In genomic region chr2:169354244-169354643, GRCh38 we compare ENCODE assay signal across 24 cellular contexts. TPM values are rescaled to one million over a fixed set of nuclear protein-coding genes. Genes with fewer than 3 reads are reported as not detected.
A peak's percentile ranks its signal among the peaks of the same experiment; 100 is the strongest.
DNase-seq lines count a peak whose midpoint lies in the region; ATAC-seq, FAIRE-seq and TF ChIP-seq lines count a peak whose summit lies in the region.
"Had no signal": no experiment of that assay in that cellular context is flagged by ENCODE, and none has a peak within 500 bp of the region (broad histone marks: within the 10 kb centered on the region; RNA-seq: fewer than 3 reads in every experiment).

No MANE protein-coding gene starts in this region.

- no peak overlapping the region for H3K4me2 ChIP-seq in K562 (ENCODE audit: insufficient read depth, low read length)
- H3K4me2 ChIP-seq: GM23338, KMS-11 had no signal

- peak; percentile 15 for FAIRE-seq in K562 (lab: Jason Lieb, UNC)
- FAIRE-seq: A204.1, G401.6 had no signal

- CTCF ChIA-PET in activated CD8-positive, alpha-beta T cell treated with anti-CD3 and anti-CD28 coated beads for 36 hours (lab: Charles Lee), result interaction anchor here (0.8 kb wide), 1 partner anchor 79 kb away, joined by 3 read pairs; no protein-coding TSS in a partner anchor
- CTCF ChIA-PET in activated CD8-positive, alpha-beta T cell treated with anti-CD3 and anti-CD28 coated beads, Interleukin-2, amount 10 ng/mL, durations not matched to agents 7 days and 5 days (lab: Charles Lee), result no interaction called here
- CTCF ChIA-PET in K562 (lab: Yijun Ruan, JAX; ENCODE audit: low intra/inter-chr PET ratio), result no interaction called here

- in situ Hi-C loops in K562 (cut with MboI), result no loop called here

- no peaks in the 10 kb centered on the region for H3K79me2 ChIP-seq in K562 (ENCODE audit: control insufficient read depth, insufficient read depth, low read length)

- TF ChIP-seq RAD21 in K562 (CRISPR knock-in tag; conservative IDR thresholded peaks at IDR 0.05 in 1 of 2, IDR thresholded peaks at IDR 0.05 in 1 of 2), result no peak

- ATAC-seq in activated CD8-positive, alpha-beta T cell treated with anti-CD3 and anti-CD28 coated beads for 36 hours, result peak; percentile 45
- no peak for ATAC-seq in activated CD8-positive, alpha-beta T cell treated with anti-CD3 and anti-CD28 coated beads, Interleukin-2, amount 10 ng/mL, durations not matched to agents 7 days and 5 days
- ATAC-seq in HG03378 (IDR thresholded peaks at IDR 0.05; ENCODE audit: unreplicated experiment), result peak; percentile 46
- no peak for ATAC-seq in K562
- ATAC-seq: GM23338, HCT116, SK-N-SH treated with all-trans-retinoic acid at 6 μM for 48 hours had no signal

- no peaks in the 10 kb centered on the region for H4K20me1 ChIP-seq in K562 (replicated peaks; ENCODE audit: control insufficient read depth, insufficient read depth, low read length)

- peaks cover 20% of the 10 kb centered on the region for H3K27me3 Mint-ChIP-seq in activated CD8-positive, alpha-beta T cell treated with anti-CD3 and anti-CD28 coated beads for 36 hours
- peaks cover 26% of the 10 kb centered on the region for H3K27me3 Mint-ChIP-seq in activated CD8-positive, alpha-beta T cell treated with anti-CD3 and anti-CD28 coated beads, Interleukin-2, amount 10 ng/mL, durations not matched to agents 7 days and 5 days (ENCODE audit: low read depth)

- H3K4me3 ChIP-seq in K562 (no peak overlapping the region), sigmoid colon (no peak overlapping the region)
- H3K4me3 ChIP-seq: GM23338 had no signal

- peaks cover 4% of the 10 kb centered on the region for H3K4me1 Mint-ChIP-seq in activated CD8-positive, alpha-beta T cell treated with anti-CD3 and anti-CD28 coated beads for 36 hours (ENCODE audit: low read depth)
- H3K4me1 Mint-ChIP-seq in activated CD8-positive, alpha-beta T cell treated with anti-CD3 and anti-CD28 coated beads, Interleukin-2, amount 10 ng/mL, durations not matched to agents 7 days and 5 days (ENCODE audit: low read depth), result peaks cover 3% of the 10 kb centered on the region
- H3K4me1 Mint-ChIP-seq: CD4-positive, CD25-positive, alpha-beta regulatory T cell; GM23338 had no signal

- H3K36me3 ChIP-seq in K562 (ENCODE audit: control insufficient read depth, insufficient read depth, low read length) (no peaks in the 10 kb centered on the region), sigmoid colon (no peaks in the 10 kb centered on the region)
- H3K36me3 ChIP-seq: BE2C had no signal

- H3K4me1 ChIP-seq in K562 (replicated peaks in 1 of 2; ENCODE audit: control insufficient read depth in 2 of 2, insufficient read depth in 2 of 2, low read length in 2 of 2) (no peaks in the 10 kb centered on the region), sigmoid colon (no peaks in the 10 kb centered on the region)
- H3K4me1 ChIP-seq: BE2C had no signal

- intact Hi-C loops in activated CD8-positive, alpha-beta T cell treated with anti-CD3 and anti-CD28 coated beads for 36 hours (cut with micrococcal nuclease), result no loop called here
- intact Hi-C loops in K562 (cut with micrococcal nuclease) (no loop called here), cardiac septum (cut with DNase I) (no loop called here), sigmoid colon (cut with DNase I) (no loop called here)

- H3K27me3 ChIP-seq in K562 (ENCODE audit: control insufficient read depth in 2 of 2, insufficient read depth in 2 of 2, low read length in 2 of 2) (peaks cover 4 to 10% of the 10 kb centered on the region in 2 experiments; a peak in 4 of 5 replicates), sigmoid colon (no peaks in the 10 kb centered on the region)
- H3K27me3 ChIP-seq: BE2C had no signal

- POLR2A ChIA-PET in activated CD8-positive, alpha-beta T cell treated with anti-CD3 and anti-CD28 coated beads for 36 hours (lab: Charles Lee), result no interaction called here
- POLR2A ChIA-PET in activated CD8-positive, alpha-beta T cell treated with anti-CD3 and anti-CD28 coated beads, Interleukin-2, amount 10 ng/mL, durations not matched to agents 7 days and 5 days (lab: Charles Lee), result no interaction called here
- POLR2A ChIA-PET in K562 (lab: Yijun Ruan, JAX), result no interaction called here

- H3K27ac Mint-ChIP-seq in activated CD8-positive, alpha-beta T cell treated with anti-CD3 and anti-CD28 coated beads for 36 hours, result no peak overlapping the region
- no peak overlapping the region for H3K27ac Mint-ChIP-seq in activated CD8-positive, alpha-beta T cell treated with anti-CD3 and anti-CD28 coated beads, Interleukin-2, amount 10 ng/mL, durations not matched to agents 7 days and 5 days
- H3K27ac Mint-ChIP-seq: CD4-positive, CD25-positive, alpha-beta regulatory T cell; GM23338 had no signal

- 0% methylated on average over 2 of the region's 2 CpGs for WGBS in K562 (ENCODE audit: insufficient coverage, low coverage, missing lambda C conversion rate)
- WGBS in sigmoid colon, 2 donors, result 78 to 92% methylated on average over 2 of the region's 2 CpGs

- H3K9me3 Mint-ChIP-seq in activated CD8-positive, alpha-beta T cell treated with anti-CD3 and anti-CD28 coated beads for 36 hours, result no peaks in the 10 kb centered on the region
- H3K9me3 Mint-ChIP-seq in activated CD8-positive, alpha-beta T cell treated with anti-CD3 and anti-CD28 coated beads, Interleukin-2, amount 10 ng/mL, durations not matched to agents 7 days and 5 days (ENCODE audit: insufficient read depth), result no peaks in the 10 kb centered on the region
- H3K9me3 Mint-ChIP-seq: GM23338 had no signal

- H3K4me3 Mint-ChIP-seq in activated CD8-positive, alpha-beta T cell treated with anti-CD3 and anti-CD28 coated beads for 36 hours, result no peak overlapping the region
- no peak overlapping the region for H3K4me3 Mint-ChIP-seq in activated CD8-positive, alpha-beta T cell treated with anti-CD3 and anti-CD28 coated beads, Interleukin-2, amount 10 ng/mL, durations not matched to agents 7 days and 5 days
- H3K4me3 Mint-ChIP-seq: CD4-positive, CD25-positive, alpha-beta regulatory T cell; GM23338 had no signal

- TF ChIP-seq EP300 in K562 (IDR thresholded peaks at IDR 0.05; ENCODE audit: low read length), result no peak
- no peak for TF ChIP-seq EP300 in sigmoid colon (IDR thresholded peaks at IDR 0.05)

- H3K27ac ChIP-seq in K562 (ENCODE audit: extremely low read depth, low read depth, low read length) (no peak overlapping the region), sigmoid colon (no peak overlapping the region)
- H3K27ac ChIP-seq: KMS-11 had no signal

- no peaks in the 10 kb centered on the region for H3K9me3 ChIP-seq in K562 (replicated peaks; ENCODE audit: control insufficient read depth, insufficient read depth, low read depth, low read length)
- H3K9me3 ChIP-seq in sigmoid colon, result no peaks in the 10 kb centered on the region
- H3K9me3 ChIP-seq: BE2C, Caco-2 had no signal

- TF ChIP-seq POLR2A in K562 (conservative IDR thresholded peaks at IDR 0.05) (no peak), sigmoid colon (IDR thresholded peaks at IDR 0.05) (no peak)

- H2AFZ ChIP-seq in K562 (ENCODE audit: low read depth, low read length), result no peak overlapping the region
- H2AFZ ChIP-seq: GM23338 had no signal

- H3K9me1 ChIP-seq in K562 (ENCODE audit: control insufficient read depth, insufficient read depth, low read length), result no peaks in the 10 kb centered on the region

- TF ChIP-seq CTCF in activated CD8-positive, alpha-beta T cell treated with anti-CD3 and anti-CD28 coated beads for 36 hours (IDR thresholded peaks at IDR 0.05), result no peak
- TF ChIP-seq CTCF in K562 (IDR thresholded peaks at IDR 0.05 in 2 of 3, conservative IDR thresholded peaks at IDR 0.05 in 1 of 3; ENCODE audit: insufficient read depth in 2 of 3, low read depth in 1 of 3, low read length in 3 of 3) (no peak), sigmoid colon (IDR thresholded peaks at IDR 0.05) (no peak)

- H3K9ac ChIP-seq in K562 (ENCODE audit: insufficient read depth in 1 of 2, low read depth in 2 of 2, low read length in 2 of 2), result no peak overlapping the region
- H3K9ac ChIP-seq: KMS-11 had no signal

- no peak for DNase-seq in activated CD8-positive, alpha-beta T cell treated with anti-CD3 and anti-CD28 coated beads for 36 hours
- DNase-seq in activated CD8-positive, alpha-beta T cell treated with anti-CD3 and anti-CD28 coated beads, Interleukin-2, amount 10 ng/mL, durations not matched to agents 7 days and 5 days, result no peak
- DNase-seq in K562 (ENCODE audit: extremely low read depth in 1 of 4, low spot score in 3 of 4), result no peak
- DNase-seq in stimulated activated CD4-positive, alpha-beta T cell treated with anti-CD3 and anti-CD28 coated beads, Interleukin-12 subunit alpha, Interleukin-12 subunit beta, amount 100 ng/mL, for 4 hours, result no peak
- no peak for DNase-seq in cardiac septum (ENCODE audit: low spot score)
- no peak for DNase-seq in sigmoid colon
- DNase-seq: BE2C; Caco-2; CD4-positive, CD25-positive, alpha-beta regulatory T cell; MV-4-11; NCI-H1417; NCI-H187; NCI-H345; NCI-H526; NK-92 treated with Interleukin-12 subunit alpha and Interleukin-12 subunit beta, amount 100 ng/mL, for 24 hours; SHP77 had no signal

- no TSS peak for BruUV-seq in K562 (replicated peaks; lab: Mats Ljungman, UMichigan)

- no peaks in the 10 kb centered on the region for H3K36me3 Mint-ChIP-seq in activated CD8-positive, alpha-beta T cell treated with anti-CD3 and anti-CD28 coated beads for 36 hours (ENCODE audit: low read depth)
- H3K36me3 Mint-ChIP-seq in activated CD8-positive, alpha-beta T cell treated with anti-CD3 and anti-CD28 coated beads, Interleukin-2, amount 10 ng/mL, durations not matched to agents 7 days and 5 days (ENCODE audit: low read depth), result no peaks in the 10 kb centered on the region
- H3K36me3 Mint-ChIP-seq: CD4-positive, CD25-positive, alpha-beta regulatory T cell had no signal

RNA-seq across cellular contexts. Expression of gene LRP2, which starts 8.1 kb away (rescaled TPM):
- 1 to 10 TPM; 1.8 to 2.2 TPM for total RNA-seq in activated CD8-positive, alpha-beta T cell treated with anti-CD3 and anti-CD28 coated beads for 36 hours
- total RNA-seq in activated CD8-positive, alpha-beta T cell treated with anti-CD3 and anti-CD28 coated beads, Interleukin-2, amount 10 ng/mL, durations not matched to agents 7 days and 5 days, result under 1 TPM; 0.03 to 0.21 TPM
- total RNA-seq in K562 (2011; cell fraction: chromatin; rRNA removed; ENCODE audit: low replicate concordance), result 0.19 and 0.37 TPM in 2 replicates
- total RNA-seq in K562 (2011; cell fraction: nucleolus; rRNA removed), result under 0.01 and 0.17 TPM in 2 replicates
- total RNA-seq in K562 (2011; cell fraction: nucleoplasm; rRNA removed), result 0.07 TPM in 1 of 2 replicates, not detected in the other
- total RNA-seq in K562 (2014; rRNA removed), result 0.18 TPM in 1 of 2 replicates, not detected in the other
- total RNA-seq in K562 (2014; rRNA removed; fragmentation: Illumina TruSeq; extraction: Trizol), result 0.04 and 0.10 TPM in 2 replicates
- total RNA-seq in K562 (2015; rRNA removed; fragmentation: Illumina TruSeq; extraction: Trizol), result 0.04 TPM in 2 replicates
- total RNA-seq in K562 (2021), result 0.13 TPM in 2 replicates
- 0.07 TPM in 2 replicates for polyA plus RNA-seq in K562 (2011; rRNA removed)
- polyA plus RNA-seq in K562 (2011; cell fraction: cytosol; rRNA removed), result 0.06 and 0.10 TPM in 2 replicates
- 0.07 and 0.09 TPM in 2 replicates for polyA plus RNA-seq in K562 (2011; cell fraction: nucleus; rRNA removed)
- 0.12 and 0.72 TPM in 2 replicates for polyA plus RNA-seq in K562 (2012)
- polyA plus RNA-seq in K562 (2014; fragmentation: Illumina TruSeq; extraction: Trizol), result 0.03 and 0.09 TPM in 2 replicates
- under 1 TPM; 0.14 to 0.15 TPM for polyA plus RNA-seq in K562 (2014; fragmentation: Nextera tagmentation; extraction: Ambion mirVana)
- 0.05 TPM in 1 of 2 replicates, not detected in the other for polyA plus RNA-seq in K562 (2014; rRNA removed)
- polyA minus RNA-seq in K562 (2011; rRNA and poly(A)+ RNA removed), result 0.03 and 0.11 TPM in 2 replicates
- polyA minus RNA-seq in K562 (2011; cell fraction: cytosol; rRNA and poly(A)+ RNA removed), result not detected in 2 replicates
- polyA minus RNA-seq in K562 (2011; cell fraction: nucleus; rRNA and poly(A)+ RNA removed), result under 0.01 and 0.11 TPM in 2 replicates
- total RNA-seq in cardiac septum, result 0.30 TPM
- total RNA-seq in sigmoid colon, result 1 to 10 TPM in 1 of 4 donors, not detected in 3; 1.9 TPM
- polyA plus RNA-seq in sigmoid colon, result not detected
- total RNA-seq: CD4-positive, CD25-positive, alpha-beta regulatory T cell; HT-29 had no signal
- polyA plus RNA-seq: CD4-positive, CD25-positive, alpha-beta regulatory T cell had no signal

Comparison
In these comparisons a context has a peak if more than half of its experiments do, and no peak if none do; other contexts are left out.
1. ATAC-seq: peak in activated CD8-positive, alpha-beta T cell treated with anti-CD3 and anti-CD28 coated beads for 36 hours (single experiment) and HG03378 (single experiment); none in activated CD8-positive, alpha-beta T cell treated with anti-CD3 and anti-CD28 coated beads, Interleukin-2, amount 10 ng/mL, durations not matched to agents 7 days and 5 days (single experiment) and K562 (single experiment).